Comparison of ENCODE assay signal across 20 cellular contexts in genomic region chr5:72455477-72455876, GRCh38. TPM values are rescaled to one million over a fixed set of nuclear protein-coding genes. Genes with fewer than 3 reads are reported as not detected.
DNase-seq lines count a peak whose midpoint lies in the region; ATAC-seq and TF ChIP-seq lines count a peak whose summit lies in the region.
"Had no signal": no experiment of that assay in that cellular context is flagged by ENCODE, and none has a peak within 500 bp of the region (broad histone marks: within the 10 kb centered on the region; RNA-seq: fewer than 3 reads in every experiment).

No MANE protein-coding gene starts in this region.

- peak overlapping the region; percentile 95 for H3K27ac ChIP-seq in left ventricle myocardium inferior (replicated peaks)
- peak overlapping the region in 3 of 4 donors; percentile 84 to 92 (median 92) for H3K27ac ChIP-seq in esophagus squamous epithelium
- peak overlapping the region; percentile 94 for H3K27ac ChIP-seq in psoas muscle
- peak overlapping the region; percentile 12 for H3K27ac ChIP-seq in vagina

- intact Hi-C loops in left ventricle myocardium inferior (cut with micrococcal nuclease): no loop called here
- intact Hi-C loops in left cardiac atrium (cut with DNase I): loop anchor here (10.0 kb wide), 1 partner anchor 49 kb away; the partner anchor contains the start of gene ZNF366 (in 2 of the 2)
- intact Hi-C loops in esophagus squamous epithelium (cut with DNase I): no loop called here
- intact Hi-C loops in psoas muscle (cut with DNase I): no loop called here
- intact Hi-C loops in vagina (cut with DNase I): loop anchor here (10.0 kb wide), 1 partner anchor 49 kb away; the partner anchor contains the start of gene ZNF366

- TF ChIP-seq POLR2A in esophagus squamous epithelium (IDR thresholded peaks at IDR 0.05) (no peak), vagina (IDR thresholded peaks at IDR 0.05) (no peak)

- H3K27me3 Mint-ChIP-seq in activated CD4-positive, alpha-beta T cell treated with anti-CD3 and anti-CD28 coated beads, Interleukin-2, amount 10 ng/mL, durations not matched to agents 7 days and 5 days: peaks cover 2% of the 10 kb centered on the region

- no peak for DNase-seq in left ventricle myocardium inferior
- no peak for DNase-seq in left cardiac atrium
- no peak for DNase-seq in esophagus squamous epithelium (lab: John Stamatoyannopoulos, UW)
- DNase-seq in psoas muscle: no peak
- DNase-seq in vagina (ENCODE audit: extremely low spot score in 2 of 2): no peak
- DNase-seq in glomerular visceral epithelial cell (ENCODE audit: extremely low spot score): no peak
- DNase-seq in activated CD4-positive, alpha-beta T cell treated with anti-CD3 and anti-CD28 coated beads, Interleukin-2, amount 10 ng/mL, durations not matched to agents 7 days and 5 days: no peak
- DNase-seq: C1 segment of cervical spinal cord, DND-41, GF-D8, KBM-7, NCI-H1436, NCI-H2029 treated with DMSO at 0.1 percent for 48 hours, NCI-H2171 treated with DMSO at 0.1 percent for 48 hours, NCI-H446 treated with DMSO at 0.1 percent for 48 hours, NCI-H774, PC-3 had no signal

- H3K36me3 ChIP-seq in left ventricle myocardium inferior: peaks cover 4% of the 10 kb centered on the region
- H3K36me3 ChIP-seq in esophagus squamous epithelium: no peaks in the 10 kb centered on the region
- H3K36me3 ChIP-seq in psoas muscle (ENCODE audit: insufficient read depth in 1 of 2, low read depth in 1 of 2): no peaks in the 10 kb centered on the region
- no peaks in the 10 kb centered on the region for H3K36me3 ChIP-seq in vagina

- no peak overlapping the region for H3K27ac Mint-ChIP-seq in activated CD4-positive, alpha-beta T cell treated with anti-CD3 and anti-CD28 coated beads, Interleukin-2, amount 10 ng/mL, durations not matched to agents 7 days and 5 days

- H3K9me3 ChIP-seq in left ventricle myocardium inferior (replicated peaks) (no peaks in the 10 kb centered on the region), esophagus squamous epithelium (no peaks in the 10 kb centered on the region), psoas muscle (no peaks in the 10 kb centered on the region), vagina (no peaks in the 10 kb centered on the region)

- WGBS in esophagus squamous epithelium, 2 donors: 77 to 85% methylated on average over 9 of the region's 9 CpGs
- 62 to 72% (median 66%) methylated on average over 9 of the region's 9 CpGs for WGBS in psoas muscle, 3 donors

- H3K36me3 Mint-ChIP-seq in activated CD4-positive, alpha-beta T cell treated with anti-CD3 and anti-CD28 coated beads, Interleukin-2, amount 10 ng/mL, durations not matched to agents 7 days and 5 days (ENCODE audit: low read depth): no peaks in the 10 kb centered on the region

- POLR2A ChIA-PET in activated CD4-positive, alpha-beta T cell treated with anti-CD3 and anti-CD28 coated beads, Interleukin-2, amount 10 ng/mL, durations not matched to agents 7 days and 5 days (lab: Charles Lee): interaction anchor here (0.6 kb wide), 1 partner anchor 109 kb away, joined by 3 read pairs; no protein-coding TSS in a partner anchor

- ATAC-seq in left cardiac atrium (no peak), psoas muscle (no peak), GM18867 (IDR thresholded peaks at IDR 0.05; ENCODE audit: unreplicated experiment) (no peak)
- ATAC-seq: PC-3 had no signal

- H3K4me1 ChIP-seq in left ventricle myocardium inferior (peaks cover 92% of the 10 kb centered on the region), esophagus squamous epithelium (peaks cover 17 to 60% (median 34%) of the 10 kb centered on the region in 3 donors), psoas muscle (peaks cover 40% of the 10 kb centered on the region), vagina (peaks cover 48% of the 10 kb centered on the region)

- no peak overlapping the region for H3K4me3 Mint-ChIP-seq in activated CD4-positive, alpha-beta T cell treated with anti-CD3 and anti-CD28 coated beads, Interleukin-2, amount 10 ng/mL, durations not matched to agents 7 days and 5 days

- H3K4me3 ChIP-seq in left ventricle myocardium inferior (no peak overlapping the region), esophagus squamous epithelium (no peak overlapping the region), psoas muscle (no peak overlapping the region), vagina (no peak overlapping the region)

- no peaks in the 10 kb centered on the region for H3K9me3 Mint-ChIP-seq in activated CD4-positive, alpha-beta T cell treated with anti-CD3 and anti-CD28 coated beads, Interleukin-2, amount 10 ng/mL, durations not matched to agents 7 days and 5 days

- CTCF ChIA-PET in activated CD4-positive, alpha-beta T cell treated with anti-CD3 and anti-CD28 coated beads, Interleukin-2, amount 10 ng/mL, durations not matched to agents 7 days and 5 days (lab: Charles Lee): interaction anchor here (0.9 kb wide), 1 partner anchor 17 kb away, joined by 3 read pairs; no protein-coding TSS in a partner anchor

- TF ChIP-seq CTCF in left ventricle myocardium inferior (IDR thresholded peaks at IDR 0.05; ENCODE audit: borderline replicate concordance) (no peak), esophagus squamous epithelium (IDR thresholded peaks at IDR 0.05) (no peak), psoas muscle (IDR thresholded peaks at IDR 0.05) (no peak), vagina (IDR thresholded peaks at IDR 0.05) (no peak)

- no peaks in the 10 kb centered on the region for H3K4me1 Mint-ChIP-seq in activated CD4-positive, alpha-beta T cell treated with anti-CD3 and anti-CD28 coated beads, Interleukin-2, amount 10 ng/mL, durations not matched to agents 7 days and 5 days

- H3K27me3 ChIP-seq in left ventricle myocardium inferior (ENCODE audit: low read depth) (no peaks in the 10 kb centered on the region), esophagus squamous epithelium (no peaks in the 10 kb centered on the region), psoas muscle (ENCODE audit: insufficient read depth in 3 of 3, low read length in 2 of 3) (no peaks in the 10 kb centered on the region), vagina (no peaks in the 10 kb centered on the region)

RNA-seq across cellular contexts. Expression of gene ZNF366, which starts 51.7 kb away (rescaled TPM):
- 8.1 TPM for total RNA-seq in left ventricle myocardium inferior
- 1 to 10 TPM; 7.0 to 9.1 TPM for total RNA-seq in left cardiac atrium
- 1 to 10 TPM in 2 of 4 donors, under 1 TPM in 2; 0.48 to 2.9 (median 1.4) TPM for total RNA-seq in esophagus squamous epithelium
- 1 to 10 TPM; 3.4 to 6.6 (median 3.9) TPM for total RNA-seq in psoas muscle
- 1 to 10 TPM; 1.2 to 1.4 (median 1.3) TPM for polyA plus RNA-seq in psoas muscle
- total RNA-seq in vagina: 3.2 TPM
- total RNA-seq in activated CD4-positive, alpha-beta T cell treated with anti-CD3 and anti-CD28 coated beads, Interleukin-2, amount 10 ng/mL, durations not matched to agents 7 days and 5 days: not detected
- total RNA-seq: A172, H1, PC-3 had no signal
- polyA plus RNA-seq: H1 had no signal

Comparison
In these comparisons a context has a peak if more than half of its experiments do, and no peak if none do; other contexts are left out.
1. intact Hi-C loops: an anchor here in left cardiac atrium (10.0 kb wide) and vagina (10.0 kb wide); none called in left ventricle myocardium inferior, esophagus squamous epithelium and psoas muscle.
2. H3K27ac ChIP-seq: peak in every context shown above with its lines; median percentile 95 in left ventricle myocardium inferior; 94 in psoas muscle; 92 in esophagus squamous epithelium; 12 in vagina.